Comparison of ENCODE assay signal across 8 cellular contexts in genomic region chr21:36990508-36991205, GRCh38. TPM values are rescaled to one million over a fixed set of nuclear protein-coding genes. Genes with fewer than 3 reads are reported as not detected.
DNase-seq lines count a peak whose midpoint lies in the region; ATAC-seq, FAIRE-seq and TF ChIP-seq lines count a peak whose summit lies in the region.

No MANE protein-coding gene starts in this region.

- no peaks in the 10 kb centered on the region for H3K79me2 ChIP-seq in keratinocyte (ENCODE audit: control insufficient read depth, insufficient read depth, low read length)

- in situ Hi-C loops in GM13977 (cut with MboI; ENCODE audit: low pct_unique_long_range_greater_than_20kb, low sequenced_read_pairs, unreplicated experiment): no loop called here

- H3K4me3 Mint-ChIP-seq in activated T-cell treated with anti-CD3 and anti-CD28 coated beads, Interleukin-2, amount 50 U/mL, for 24 hours: peak overlapping the region; percentile 74
- peak overlapping the region; percentile 88 for H3K4me3 Mint-ChIP-seq in activated naive CD8-positive, alpha-beta T cell treated with anti-CD3 and anti-CD28 coated beads, Interleukin-2, amount 10 ng/mL, durations not matched to agents 7 days and 5 days

- no peaks in the 10 kb centered on the region for H4K20me1 ChIP-seq in keratinocyte (ENCODE audit: control insufficient read depth, extremely low read depth, insufficient read depth, low read length)

- no peaks in the 10 kb centered on the region for H3K9me1 ChIP-seq in keratinocyte (ENCODE audit: control insufficient read depth, extremely low read depth, insufficient read depth, low read length)

- 61 to 70% methylated on average over 21 of the region's 21 CpGs for WGBS in thyroid gland, 2 donors

- peak overlapping the region; percentile 55 for H3K27ac ChIP-seq in keratinocyte (ENCODE audit: control insufficient read depth, insufficient read depth, low read length)
- H3K27ac ChIP-seq in thyroid gland: peak overlapping the region; percentile 88 to 97 (median 96)

- no peak for ATAC-seq in activated naive CD8-positive, alpha-beta T cell treated with anti-CD3 and anti-CD28 coated beads, Interleukin-2, amount 10 ng/mL, durations not matched to agents 7 days and 5 days (ENCODE audit: low read depth)

- no peaks in the 10 kb centered on the region for H3K27me3 Mint-ChIP-seq in activated T-cell treated with anti-CD3 and anti-CD28 coated beads, Interleukin-2, amount 50 U/mL, for 24 hours
- no peaks in the 10 kb centered on the region for H3K27me3 Mint-ChIP-seq in activated naive CD8-positive, alpha-beta T cell treated with anti-CD3 and anti-CD28 coated beads, Interleukin-2, amount 10 ng/mL, durations not matched to agents 7 days and 5 days

- H3K9me3 Mint-ChIP-seq in activated T-cell treated with anti-CD3 and anti-CD28 coated beads, Interleukin-2, amount 50 U/mL, for 24 hours: no peaks in the 10 kb centered on the region
- H3K9me3 Mint-ChIP-seq in activated naive CD8-positive, alpha-beta T cell treated with anti-CD3 and anti-CD28 coated beads, Interleukin-2, amount 10 ng/mL, durations not matched to agents 7 days and 5 days: peaks cover 1% of the 10 kb centered on the region

- intact Hi-C loops in thyroid gland (cut with DNase I): no loop called here

- peaks cover 42% of the 10 kb centered on the region for H3K4me1 Mint-ChIP-seq in activated T-cell treated with anti-CD3 and anti-CD28 coated beads, Interleukin-2, amount 50 U/mL, for 24 hours (ENCODE audit: low read depth)
- peaks cover 28% of the 10 kb centered on the region for H3K4me1 Mint-ChIP-seq in activated naive CD8-positive, alpha-beta T cell treated with anti-CD3 and anti-CD28 coated beads, Interleukin-2, amount 10 ng/mL, durations not matched to agents 7 days and 5 days

- H3K36me3 Mint-ChIP-seq in activated T-cell treated with anti-CD3 and anti-CD28 coated beads, Interleukin-2, amount 50 U/mL, for 24 hours (ENCODE audit: low read depth): no peaks in the 10 kb centered on the region
- H3K36me3 Mint-ChIP-seq in activated naive CD8-positive, alpha-beta T cell treated with anti-CD3 and anti-CD28 coated beads, Interleukin-2, amount 10 ng/mL, durations not matched to agents 7 days and 5 days: peaks cover 2% of the 10 kb centered on the region

- FAIRE-seq in keratinocyte (lab: Jason Lieb, UNC): no peak

- H3K4me1 ChIP-seq in keratinocyte (ENCODE audit: control insufficient read depth, extremely low read depth, insufficient read depth, low read length) (no peaks in the 10 kb centered on the region), thyroid gland (peaks cover 0 to 5% of the 10 kb centered on the region in 2 donors)

- peak overlapping the region; percentile 84 for H3K27ac Mint-ChIP-seq in activated T-cell treated with anti-CD3 and anti-CD28 coated beads, Interleukin-2, amount 50 U/mL, for 24 hours
- peak overlapping the region; percentile 87 for H3K27ac Mint-ChIP-seq in activated naive CD8-positive, alpha-beta T cell treated with anti-CD3 and anti-CD28 coated beads, Interleukin-2, amount 10 ng/mL, durations not matched to agents 7 days and 5 days

- H3K27me3 ChIP-seq in keratinocyte (ENCODE audit: control insufficient read depth, extremely low read depth, insufficient read depth, low read length): no peaks in the 10 kb centered on the region
- no peaks in the 10 kb centered on the region for H3K27me3 ChIP-seq in thyroid gland

- POLR2A ChIA-PET in activated naive CD8-positive, alpha-beta T cell treated with anti-CD3 and anti-CD28 coated beads, Interleukin-2, amount 10 ng/mL, durations not matched to agents 7 days and 5 days (lab: Charles Lee): interaction anchor here (1.0 to 1.6 kb wide), 3 partner anchors 10 to 277 kb away, joined by 3 to 4 read pairs (median 3); no protein-coding TSS in a partner anchor

- H3K4me2 ChIP-seq in keratinocyte (ENCODE audit: control insufficient read depth, extremely low read depth, insufficient read depth, low read depth, low read length): peak overlapping the region; percentile 74

- peak overlapping the region; percentile 94 for H2AFZ ChIP-seq in keratinocyte (ENCODE audit: control insufficient read depth, low read length)

- H3K36me3 ChIP-seq in keratinocyte (ENCODE audit: control insufficient read depth in 2 of 2, extremely low read depth in 1 of 2, insufficient read depth in 2 of 2, low read length in 2 of 2) (no peaks in the 10 kb centered on the region), thyroid gland (no peaks in the 10 kb centered on the region)

- dilution Hi-C loops in keratinocyte (cut with MboI; ENCODE audit: extremely low pct_ligation_motif_present, low sequenced_read_pairs): no loop called here

- H3K9ac ChIP-seq in keratinocyte (ENCODE audit: control insufficient read depth, extremely low read depth, insufficient read depth, low read length): peak overlapping the region; percentile 71

- no peak for TF ChIP-seq POLR2A in thyroid gland (IDR thresholded peaks at IDR 0.05)

- H3K4me3 ChIP-seq in keratinocyte (ENCODE audit: control insufficient read depth in 2 of 3, extremely low read depth in 1 of 3, insufficient read depth in 2 of 3, low read depth in 1 of 3, low read length in 3 of 3) (peak overlapping the region in 2 of 3 experiments; percentile 24 to 64), thyroid gland (replicated peaks in 1 of 3) (peak overlapping the region in 2 of 3 donors; percentile 36 to 65)

- H3K9me3 ChIP-seq in keratinocyte (ENCODE audit: control insufficient read depth, low read depth, low read length): no peaks in the 10 kb centered on the region
- no peaks in the 10 kb centered on the region for H3K9me3 ChIP-seq in thyroid gland

- no peak for DNase-seq in activated T-cell treated with anti-CD3 and anti-CD28 coated beads, Interleukin-2, amount 50 U/mL, for 24 hours
- no peak for DNase-seq in activated T-cell treated with anti-CD3 and anti-CD28 coated beads for 4 hours
- DNase-seq in activated naive CD8-positive, alpha-beta T cell treated with anti-CD3 and anti-CD28 coated beads, Interleukin-2, amount 10 ng/mL, durations not matched to agents 7 days and 5 days: no peak
- peak; percentile 75 for DNase-seq in keratinocyte (ENCODE audit: low read depth, low spot score)
- DNase-seq in thyroid gland: no peak
- DNase-seq in NCI-H774 (lab: John Stamatoyannopoulos, UW): no peak
- no peak for DNase-seq in SIG-M5 (lab: John Stamatoyannopoulos, UW)
- no peak for DNase-seq in GM13977 (ENCODE audit: low spot score)

- TF ChIP-seq CTCF in keratinocyte (optimal IDR thresholded peaks at IDR 0.05 in 1 of 3, IDR thresholded peaks at IDR 0.05 in 1 of 3, conservative IDR thresholded peaks at IDR 0.05 in 1 of 3; ENCODE audit: extremely low read depth in 1 of 3, insufficient read depth in 2 of 3, low read length in 3 of 3): no peak
- TF ChIP-seq CTCF in thyroid gland (IDR thresholded peaks at IDR 0.05): no peak
- TF ChIP-seq CTCF in GM13977 (IDR thresholded peaks at IDR 0.05; ENCODE audit: extremely low read depth, insufficient read depth, missing control alignments): no peak

RNA-seq across cellular contexts. Expression of gene RIPPLY3, which starts 15.8 kb away (rescaled TPM):
- total RNA-seq in activated naive CD8-positive, alpha-beta T cell treated with anti-CD3 and anti-CD28 coated beads, Interleukin-2, amount 10 ng/mL, durations not matched to agents 7 days and 5 days: not detected
- polyA plus RNA-seq in keratinocyte: 0.05 to 0.07 TPM in 2 of 3 replicates, not detected in the other
- not detected for polyA plus RNA-seq in keratinocyte (2011; ENCODE audit: low read depth)
- polyA plus RNA-seq in keratinocyte (2011; cell fraction: cytosol; rRNA removed): not detected in 2 replicates
- not detected in 2 replicates for polyA plus RNA-seq in keratinocyte (2011; cell fraction: nucleus; rRNA removed)
- 0.05 TPM in 1 of 2 replicates, not detected in the other for polyA plus RNA-seq in keratinocyte (2012; ENCODE audit: low replicate concordance)
- polyA minus RNA-seq in keratinocyte: not detected in 3 replicates
- not detected for polyA minus RNA-seq in keratinocyte (2011; cell fraction: cytosol; rRNA and poly(A)+ RNA removed)
- not detected in 2 replicates for polyA minus RNA-seq in keratinocyte (2011; cell fraction: nucleus; rRNA and poly(A)+ RNA removed)
- total RNA-seq in thyroid gland: not detected

RNA-seq across cellular contexts. Expression of gene HLCS, which starts 24.2 kb away (rescaled TPM):
- 10 to 100 TPM; 17.4 to 17.8 TPM for total RNA-seq in activated naive CD8-positive, alpha-beta T cell treated with anti-CD3 and anti-CD28 coated beads, Interleukin-2, amount 10 ng/mL, durations not matched to agents 7 days and 5 days
- polyA plus RNA-seq in keratinocyte: 9.2 to 12.9 TPM (median 11.5 TPM) in 3 replicates
- polyA plus RNA-seq in keratinocyte (2011; ENCODE audit: low read depth): 4.3 TPM
- 7.7 and 10.9 TPM in 2 replicates for polyA plus RNA-seq in keratinocyte (2011; cell fraction: cytosol; rRNA removed)
- 16.3 and 19.4 TPM in 2 replicates for polyA plus RNA-seq in keratinocyte (2011; cell fraction: nucleus; rRNA removed)
- 2.6 and 10.9 TPM in 2 replicates for polyA plus RNA-seq in keratinocyte (2012; ENCODE audit: low replicate concordance)
- 8.9 to 30.1 TPM (median 18.7 TPM) in 3 replicates for polyA minus RNA-seq in keratinocyte
- 6.3 TPM for polyA minus RNA-seq in keratinocyte (2011; cell fraction: cytosol; rRNA and poly(A)+ RNA removed)
- 20.0 and 32.8 TPM in 2 replicates for polyA minus RNA-seq in keratinocyte (2011; cell fraction: nucleus; rRNA and poly(A)+ RNA removed)
- total RNA-seq in thyroid gland: 10 to 100 TPM; 34.2 to 70.7 (median 43.4) TPM
